Comparison of ENCODE assay signal across 1 cellular context in genomic region chr22:36065775-36066544, GRCh38.
TF ChIP-seq lines count a peak whose summit lies in the region.

No MANE protein-coding gene starts in this region.

TF ChIP-seq in HepG2, 621 proteins besides CTCF, POLR2A, EP300 and RAD21 (continued from another document and continues in another):
- TF ChIP-seq THAP8 (CRISPR knock-in tag; IDR thresholded peaks at IDR 0.05; ENCODE audit: borderline replicate concordance) (peak; percentile 30; the same call in 1 of the 2 replicates), ZNF597 (CRISPR knock-in tag; IDR thresholded peaks at IDR 0.05) (no peak), ZEB1 (IDR thresholded peaks at IDR 0.05; ENCODE audit: insufficient replicate concordance, low read depth) (peak; percentile 30), ZNF546 (CRISPR knock-in tag; conservative IDR thresholded peaks at IDR 0.05) (peak; percentile 84; the same call in 1 of the 2 replicates), POLR2G (IDR thresholded peaks at IDR 0.05; ENCODE audit: low read depth, low read length) (peak; percentile 58), BHLHE40 (IDR thresholded peaks at IDR 0.05; ENCODE audit: low read length) (peak; percentile 77), ZNF230 (CRISPR knock-in tag; IDR thresholded peaks at IDR 0.05) (0 out of 2 replicates have a peak, but pooled peaks have one; percentile 5), FOXC1 (CRISPR knock-in tag; IDR thresholded peaks at IDR 0.05; ENCODE audit: borderline replicate concordance) (peak; percentile 67; the same call in 1 of the 2 replicates), RXRB (CRISPR knock-in tag; IDR thresholded peaks at IDR 0.05; ENCODE audit: borderline replicate concordance) (peak; percentile 21; the same call in 1 of the 2 replicates), XRCC5 (optimal IDR thresholded peaks at IDR 0.05; ENCODE audit: low read length) (peak; percentile 68), RFX5 (IDR thresholded peaks at IDR 0.05; ENCODE audit: low read depth, low read length) (no peak), NR1H2 (CRISPR knock-in tag; IDR thresholded peaks at IDR 0.05; ENCODE audit: borderline replicate concordance, low read depth) (no peak), CHD4 (IDR thresholded peaks at IDR 0.05; ENCODE audit: borderline replicate concordance, low read length) (0 out of 2 replicates have a peak, but pooled peaks have one; percentile 23), ZFP82 (CRISPR knock-in tag; IDR thresholded peaks at IDR 0.05; ENCODE audit: borderline replicate concordance) (no peak), DBP (CRISPR knock-in tag; IDR thresholded peaks at IDR 0.05; ENCODE audit: not compliant biosample characterization) (no peak), FOXP1 (IDR thresholded peaks at IDR 0.05) (no peak), FOXP1 (CRISPR knock-in tag; IDR thresholded peaks at IDR 0.05) (no peak), TOPORS (CRISPR knock-in tag; IDR thresholded peaks at IDR 0.05) (no peak; the same call in 1 of the 2 replicates), NAIF1 (CRISPR knock-in tag; IDR thresholded peaks at IDR 0.05; ENCODE audit: borderline replicate concordance) (0 out of 2 replicates have a peak, but pooled peaks have one; percentile 25), SP140L (CRISPR knock-in tag; IDR thresholded peaks at IDR 0.05; ENCODE audit: borderline replicate concordance) (no peak), ZNF619 (CRISPR knock-in tag; IDR thresholded peaks at IDR 0.05) (peak; percentile 14; the same call in 1 of the 2 replicates), MXI1 (IDR thresholded peaks at IDR 0.05; ENCODE audit: borderline replicate concordance, low read depth, low read length) (peak; percentile 10; the same call in 1 of the 3 replicates), FOXM1 (CRISPR knock-in tag; IDR thresholded peaks at IDR 0.05) (no peak), ZNF709 (CRISPR knock-in tag; IDR thresholded peaks at IDR 0.05) (no peak), MLLT10 (CRISPR knock-in tag; IDR thresholded peaks at IDR 0.05) (no peak), ZFP90 (CRISPR knock-in tag; IDR thresholded peaks at IDR 0.05; ENCODE audit: borderline replicate concordance) (no peak), HDAC2 (CRISPR knock-in tag; IDR thresholded peaks at IDR 0.05) (peak; percentile 58), GFI1 (CRISPR knock-in tag; IDR thresholded peaks at IDR 0.05; ENCODE audit: borderline replicate concordance) (peak; percentile 82), FOXO4 (CRISPR knock-in tag; conservative IDR thresholded peaks at IDR 0.05) (no peak), ZNF232 (CRISPR knock-in tag; IDR thresholded peaks at IDR 0.05; ENCODE audit: borderline replicate concordance) (peak; percentile 1; the same call in 1 of the 2 replicates), ZNF577 (CRISPR knock-in tag; IDR thresholded peaks at IDR 0.05; ENCODE audit: borderline replicate concordance, low read depth) (no peak), HNRNPLL (IDR thresholded peaks at IDR 0.05; ENCODE audit: low read depth, low read length, poor library complexity, severe bottlenecking) (peak; percentile 52), RAD51 (IDR thresholded peaks at IDR 0.05; ENCODE audit: borderline replicate concordance) (peak; percentile 95), MED13 (CRISPR knock-in tag; IDR thresholded peaks at IDR 0.05) (no peak), ZNF569 (CRISPR knock-in tag; IDR thresholded peaks at IDR 0.05; ENCODE audit: borderline replicate concordance) (no peak), ZNF770 (CRISPR knock-in tag; IDR thresholded peaks at IDR 0.05) (peak; percentile 41), ZNF180 (CRISPR knock-in tag; IDR thresholded peaks at IDR 0.05; ENCODE audit: borderline replicate concordance, low read depth) (no peak), CENPT (CRISPR knock-in tag; IDR thresholded peaks at IDR 0.05; ENCODE audit: low read depth) (no peak), ZNF713 (CRISPR knock-in tag; IDR thresholded peaks at IDR 0.05) (0 out of 2 replicates have a peak, but pooled peaks have one; percentile 69), ZBTB7B (CRISPR knock-in tag; IDR thresholded peaks at IDR 0.05) (peak; percentile 90), CBX5 (CRISPR knock-in tag; IDR thresholded peaks at IDR 0.05; ENCODE audit: borderline replicate concordance) (no peak), TBX3 (IDR thresholded peaks at IDR 0.05; ENCODE audit: borderline replicate concordance) (no peak), MLX (CRISPR knock-in tag; IDR thresholded peaks at IDR 0.05) (no peak), ZNF557 (CRISPR knock-in tag; IDR thresholded peaks at IDR 0.05) (no peak), SYNCRIP (IDR thresholded peaks at IDR 0.05; ENCODE audit: insufficient read depth, low read depth, low read length) (no peak), ZNF710 (CRISPR knock-in tag; IDR thresholded peaks at IDR 0.05; ENCODE audit: borderline replicate concordance) (peak; percentile 23; the same call in 1 of the 2 replicates), AHR (CRISPR knock-in tag; IDR thresholded peaks at IDR 0.05) (no peak), ZBTB4 (CRISPR knock-in tag; IDR thresholded peaks at IDR 0.05; ENCODE audit: borderline replicate concordance) (0 out of 2 replicates have a peak, but pooled peaks have one; percentile 77), ZNF510 (CRISPR knock-in tag; IDR thresholded peaks at IDR 0.05; ENCODE audit: low read depth) (0 out of 2 replicates have a peak, but pooled peaks have one; percentile 50), ZBTB39 (CRISPR knock-in tag; IDR thresholded peaks at IDR 0.05) (no peak), NFKBIZ (CRISPR knock-in tag; IDR thresholded peaks at IDR 0.05) (no peak), DRAP1 (CRISPR knock-in tag; IDR thresholded peaks at IDR 0.05) (no peak), ZNF251 (CRISPR knock-in tag; IDR thresholded peaks at IDR 0.05) (no peak), NR2F6 (IDR thresholded peaks at IDR 0.05) (no peak; the same call in 1 of the 2 replicates), NR2F6 (CRISPR knock-in tag; IDR thresholded peaks at IDR 0.05) (peak; percentile 36; the same call in 1 of the 2 replicates), ZFP37 (CRISPR knock-in tag; IDR thresholded peaks at IDR 0.05; ENCODE audit: borderline replicate concordance) (no peak)
